28 cellular contexts compared by ENCODE assay signal in genomic region chr2:49288902-49289680, GRCh38.
A peak's percentile ranks its signal among the peaks of the same experiment; 100 is the strongest.
DNase-seq lines count a peak whose midpoint lies in the region; ATAC-seq, FAIRE-seq and TF ChIP-seq lines count a peak whose summit lies in the region.
"Had no signal": no experiment of that assay in that cellular context is flagged by ENCODE, and none has a peak within 500 bp of the region (broad histone marks: within the 10 kb centered on the region; RNA-seq: fewer than 3 reads in every experiment).

No MANE protein-coding gene starts in this region.

- no peaks in the 10 kb centered on the region for H3K9me3 Mint-ChIP-seq in astrocyte (ENCODE audit: unreplicated experiment)

- intact Hi-C loops in Right ventricle myocardium inferior (cut with DNase I) (no loop called here), left cardiac atrium (cut with DNase I) (no loop called here), PC-3 (cut with micrococcal nuclease) (no loop called here)

- POLR2A ChIA-PET in PC-3 (lab: Charles Lee; ENCODE audit: unreplicated experiment): no interaction called here

- no peak for FAIRE-seq in astrocyte (lab: Jason Lieb, UNC)
- FAIRE-seq: H1, keratinocyte had no signal

- no TSS peak for BruUV-seq in PC-3 (replicated peaks; lab: Mats Ljungman, UMichigan)

- H3K9me3 ChIP-seq in astrocyte (ENCODE audit: insufficient read depth, low read depth, low read length) (no peaks in the 10 kb centered on the region), smooth muscle cell (replicated peaks; ENCODE audit: low read depth) (no peaks in the 10 kb centered on the region), hepatocyte (ENCODE audit: low read depth) (no peaks in the 10 kb centered on the region), PC-3 (ENCODE audit: low read length) (peaks cover 9% of the 10 kb centered on the region; the same call in 1 of the 2 replicates)
- H3K9me3 ChIP-seq: adrenal gland, gastrocnemius medialis, suprapubic skin had no signal

- peaks cover 2% of the 10 kb centered on the region for H3K27me3 Mint-ChIP-seq in astrocyte (ENCODE audit: low read depth, unreplicated experiment)
- H3K27me3 Mint-ChIP-seq: activated CD4-positive, alpha-beta T cell treated with anti-CD3 and anti-CD28 coated beads for 36 hours; activated T-cell treated with anti-CD3 and anti-CD28 coated beads, Interleukin-2, amount 50 U/mL, for 24 hours; CD4-positive, alpha-beta memory T cell; effector memory CD8-positive, alpha-beta T cell; progenitor cell of endocrine pancreas had no signal

- DNase-seq in Right ventricle myocardium inferior (ENCODE audit: missing footprints): no peak
- DNase-seq in left cardiac atrium: no peak
- peak; percentile 31 for DNase-seq in astrocyte (ENCODE audit: low read depth)
- DNase-seq in foreskin melanocyte: peak; percentile 96
- DNase-seq in smooth muscle cell (lab: John Stamatoyannopoulos, UW; ENCODE audit: unreplicated experiment): no peak
- DNase-seq in hepatocyte (ENCODE audit: low spot score): no peak
- DNase-seq in PC-3: no peak
- DNase-seq in NCI-H146 treated with DMSO at 0.1 percent for 48 hours (lab: John Stamatoyannopoulos, UW; ENCODE audit: unreplicated experiment): no peak
- DNase-seq: 8988T; activated CD4-positive, alpha-beta T cell treated with anti-CD3 and anti-CD28 coated beads for 36 hours; activated naive CD4-positive, alpha-beta T cell; activated T-cell treated with anti-CD3 and anti-CD28 coated beads, Interleukin-2, amount 50 U/mL, for 24 hours; adrenal gland; CD4-positive, alpha-beta memory T cell; effector memory CD8-positive, alpha-beta T cell; gastrocnemius medialis; Kasumi-1; NCI-H187; NCI-H69; stimulated activated CD4-positive, alpha-beta T cell treated with anti-CD3 and anti-CD28 coated beads, Interleukin-2, amount 100 ng/mL, for 24 hours had no signal

- H3K36me3 Mint-ChIP-seq in astrocyte (ENCODE audit: low read depth, unreplicated experiment): no peaks in the 10 kb centered on the region
- H3K36me3 Mint-ChIP-seq: CD4-positive, alpha-beta memory T cell had no signal

- no peak overlapping the region for H3K27ac Mint-ChIP-seq in astrocyte (ENCODE audit: unreplicated experiment)
- H3K27ac Mint-ChIP-seq: activated CD4-positive, alpha-beta T cell treated with anti-CD3 and anti-CD28 coated beads for 36 hours; activated T-cell treated with anti-CD3 and anti-CD28 coated beads, Interleukin-2, amount 50 U/mL, for 24 hours; CD4-positive, alpha-beta memory T cell; effector memory CD8-positive, alpha-beta T cell; progenitor cell of endocrine pancreas had no signal

- no peak overlapping the region for H3K4me3 Mint-ChIP-seq in astrocyte (ENCODE audit: unreplicated experiment)
- H3K4me3 Mint-ChIP-seq: activated CD4-positive, alpha-beta T cell treated with anti-CD3 and anti-CD28 coated beads for 36 hours; activated T-cell treated with anti-CD3 and anti-CD28 coated beads, Interleukin-2, amount 50 U/mL, for 24 hours; CD4-positive, alpha-beta memory T cell; effector memory CD8-positive, alpha-beta T cell had no signal

- H3K79me2 ChIP-seq in astrocyte (ENCODE audit: insufficient read depth, low read length) (no peaks in the 10 kb centered on the region), smooth muscle cell (ENCODE audit: low read depth) (no peaks in the 10 kb centered on the region), hepatocyte (no peaks in the 10 kb centered on the region), PC-3 (ENCODE audit: low read length) (no peaks in the 10 kb centered on the region)

- peak; percentile 56 for ATAC-seq in Right ventricle myocardium inferior
- ATAC-seq in left cardiac atrium: no peak
- no peak for ATAC-seq in PC-3
- ATAC-seq: activated CD4-positive, alpha-beta T cell treated with anti-CD3 and anti-CD28 coated beads for 36 hours; effector memory CD8-positive, alpha-beta T cell; gastrocnemius medialis; SK-N-SH treated with all-trans-retinoic acid at 6 μM for 48 hours had no signal

- no peak overlapping the region for H3K9ac ChIP-seq in astrocyte (ENCODE audit: low read length)
- no peak overlapping the region for H3K9ac ChIP-seq in smooth muscle cell (ENCODE audit: low read depth)
- H3K9ac ChIP-seq in PC-3 (ENCODE audit: low read length): no peak overlapping the region

- no peaks in the 10 kb centered on the region for H3K9me2 ChIP-seq in hepatocyte (replicated peaks; ENCODE audit: insufficient read depth)
- no peaks in the 10 kb centered on the region for H3K9me2 ChIP-seq in PC-3 (replicated peaks; ENCODE audit: low read length)

- no peaks in the 10 kb centered on the region for H3K27me3 ChIP-seq in astrocyte (ENCODE audit: insufficient read depth, low read length)
- H3K27me3 ChIP-seq in smooth muscle cell (ENCODE audit: low read depth): no peaks in the 10 kb centered on the region
- no peaks in the 10 kb centered on the region for H3K27me3 ChIP-seq in hepatocyte
- H3K27me3 ChIP-seq in PC-3 (ENCODE audit: low read length): no peaks in the 10 kb centered on the region
- H3K27me3 ChIP-seq: adrenal gland, gastrocnemius medialis, suprapubic skin had no signal

- CTCF ChIA-PET in PC-3 (lab: Charles Lee): no interaction called here

- H4K20me1 ChIP-seq in astrocyte (ENCODE audit: insufficient read depth, low read length): no peaks in the 10 kb centered on the region
- no peaks in the 10 kb centered on the region for H4K20me1 ChIP-seq in smooth muscle cell (ENCODE audit: low read depth)
- no peaks in the 10 kb centered on the region for H4K20me1 ChIP-seq in hepatocyte (ENCODE audit: insufficient read depth, poor library complexity, severe bottlenecking)
- no peaks in the 10 kb centered on the region for H4K20me1 ChIP-seq in PC-3 (ENCODE audit: low read length)

- H3F3A ChIP-seq in smooth muscle cell (ENCODE audit: low read depth) (no peaks in the 10 kb centered on the region), PC-3 (ENCODE audit: low read length, unreplicated experiment) (no peaks in the 10 kb centered on the region)

- peaks cover 12% of the 10 kb centered on the region for H3K4me1 Mint-ChIP-seq in astrocyte (ENCODE audit: low read depth, unreplicated experiment)
- H3K4me1 Mint-ChIP-seq: activated CD4-positive, alpha-beta T cell treated with anti-CD3 and anti-CD28 coated beads for 36 hours; CD4-positive, alpha-beta memory T cell had no signal

- H2AFZ ChIP-seq in astrocyte (ENCODE audit: low read depth, low read length) (no peak overlapping the region), smooth muscle cell (ENCODE audit: low read depth) (no peak overlapping the region), hepatocyte (no peak overlapping the region), PC-3 (ENCODE audit: low read length) (no peak overlapping the region)

- H3K36me3 ChIP-seq in astrocyte (ENCODE audit: insufficient read depth, low read length) (no peaks in the 10 kb centered on the region), smooth muscle cell (ENCODE audit: low read depth) (no peaks in the 10 kb centered on the region), hepatocyte (replicated peaks; ENCODE audit: insufficient read depth, low read depth) (no peaks in the 10 kb centered on the region), PC-3 (ENCODE audit: low read depth, low read length) (no peaks in the 10 kb centered on the region)
- H3K36me3 ChIP-seq: adrenal gland, gastrocnemius medialis, suprapubic skin had no signal

- 47% methylated on average over 2 of the region's 2 CpGs for WGBS in smooth muscle cell (ENCODE audit: low lambda C conversion rate)
- WGBS in hepatocyte (ENCODE audit: low lambda C conversion rate, missing lambda C conversion rate): 67% methylated on average over 2 of the region's 2 CpGs

- no peak overlapping the region for H3K4me3 ChIP-seq in astrocyte (ENCODE audit: insufficient read depth, low read depth, low read length)
- H3K4me3 ChIP-seq in smooth muscle cell: no peak overlapping the region
- no peak overlapping the region for H3K4me3 ChIP-seq in hepatocyte
- H3K4me3 ChIP-seq in PC-3 (ENCODE audit: low read length): no peak overlapping the region
- H3K4me3 ChIP-seq: adrenal gland, gastrocnemius medialis, lung, skin epidermis, suprapubic skin had no signal

- H3K27ac ChIP-seq in astrocyte (ENCODE audit: low read depth, low read length): no peak overlapping the region
- no peak overlapping the region for H3K27ac ChIP-seq in smooth muscle cell (ENCODE audit: low read depth)
- no peak overlapping the region for H3K27ac ChIP-seq in hepatocyte
- no peak overlapping the region for H3K27ac ChIP-seq in PC-3 (ENCODE audit: low read length)
- H3K27ac ChIP-seq: adrenal gland, gastrocnemius medialis, RWPE1, suprapubic skin had no signal

- H3K4me1 ChIP-seq in astrocyte (ENCODE audit: insufficient read depth, low read length) (no peaks in the 10 kb centered on the region), smooth muscle cell (ENCODE audit: low read depth) (peaks cover 17% of the 10 kb centered on the region), hepatocyte (ENCODE audit: insufficient read depth) (no peaks in the 10 kb centered on the region), PC-3 (ENCODE audit: insufficient read depth, low read length) (no peaks in the 10 kb centered on the region)
- H3K4me1 ChIP-seq: adrenal gland, gastrocnemius medialis, suprapubic skin had no signal

- no peak for TF ChIP-seq CTCF in astrocyte (IDR thresholded peaks at IDR 0.05; ENCODE audit: insufficient read depth, low read depth, low read length)
- no peak for TF ChIP-seq CTCF in smooth muscle cell (IDR thresholded peaks at IDR 0.05; ENCODE audit: borderline replicate concordance, insufficient read depth, poor library complexity, severe bottlenecking)
- TF ChIP-seq CTCF in hepatocyte (IDR thresholded peaks at IDR 0.05; ENCODE audit: poor library complexity): no peak
- no peak for TF ChIP-seq CTCF in PC-3 (conservative IDR thresholded peaks at IDR 0.05; ENCODE audit: low read depth, low read length)

- H3K4me2 ChIP-seq in astrocyte (ENCODE audit: low read length): no peak overlapping the region
- H3K4me2 ChIP-seq in smooth muscle cell: peak overlapping the region; percentile 37
- H3K4me2 ChIP-seq in hepatocyte: no peak overlapping the region
- H3K4me2 ChIP-seq in PC-3 (ENCODE audit: low read length): no peak overlapping the region

Comparison
In these comparisons a context has a peak if more than half of its experiments do, and no peak if none do; other contexts are left out.
1. DNase-seq: peak in astrocyte (single experiment) and foreskin melanocyte (single experiment); none in Right ventricle myocardium inferior (single experiment), left cardiac atrium (single experiment), smooth muscle cell (single experiment), hepatocyte (single experiment), PC-3 (single experiment) and NCI-H146 treated with DMSO at 0.1 percent for 48 hours (single experiment).